ENCODE assay signal across 2 cellular contexts in the genomic region with DNA sequence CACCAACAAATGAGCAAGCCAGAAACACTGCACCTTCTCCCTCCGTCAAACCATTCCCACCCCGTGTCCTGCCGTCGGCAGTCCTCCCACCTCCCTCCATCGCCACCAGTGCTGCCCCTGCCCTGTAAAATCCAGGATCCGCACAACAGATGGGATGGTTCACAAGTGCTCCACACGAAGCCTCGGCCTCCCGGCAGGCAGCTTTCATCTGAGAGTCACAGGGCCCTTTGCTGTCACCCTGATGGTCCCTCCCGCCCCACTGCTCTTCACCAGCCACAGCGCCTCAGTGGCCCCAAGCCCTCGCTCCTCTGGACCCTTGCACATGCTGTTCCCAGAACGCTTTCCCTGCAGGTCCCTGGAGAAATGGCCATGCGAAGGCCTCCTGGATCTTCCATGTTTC.
TF ChIP-seq lines count a peak whose summit lies in the region.

No MANE protein-coding gene starts in this region.

TF ChIP-seq in WTC11, 78 proteins besides CTCF, POLR2A, EP300 and RAD21 (continues in another document):
- TF ChIP-seq, protein P1, sequence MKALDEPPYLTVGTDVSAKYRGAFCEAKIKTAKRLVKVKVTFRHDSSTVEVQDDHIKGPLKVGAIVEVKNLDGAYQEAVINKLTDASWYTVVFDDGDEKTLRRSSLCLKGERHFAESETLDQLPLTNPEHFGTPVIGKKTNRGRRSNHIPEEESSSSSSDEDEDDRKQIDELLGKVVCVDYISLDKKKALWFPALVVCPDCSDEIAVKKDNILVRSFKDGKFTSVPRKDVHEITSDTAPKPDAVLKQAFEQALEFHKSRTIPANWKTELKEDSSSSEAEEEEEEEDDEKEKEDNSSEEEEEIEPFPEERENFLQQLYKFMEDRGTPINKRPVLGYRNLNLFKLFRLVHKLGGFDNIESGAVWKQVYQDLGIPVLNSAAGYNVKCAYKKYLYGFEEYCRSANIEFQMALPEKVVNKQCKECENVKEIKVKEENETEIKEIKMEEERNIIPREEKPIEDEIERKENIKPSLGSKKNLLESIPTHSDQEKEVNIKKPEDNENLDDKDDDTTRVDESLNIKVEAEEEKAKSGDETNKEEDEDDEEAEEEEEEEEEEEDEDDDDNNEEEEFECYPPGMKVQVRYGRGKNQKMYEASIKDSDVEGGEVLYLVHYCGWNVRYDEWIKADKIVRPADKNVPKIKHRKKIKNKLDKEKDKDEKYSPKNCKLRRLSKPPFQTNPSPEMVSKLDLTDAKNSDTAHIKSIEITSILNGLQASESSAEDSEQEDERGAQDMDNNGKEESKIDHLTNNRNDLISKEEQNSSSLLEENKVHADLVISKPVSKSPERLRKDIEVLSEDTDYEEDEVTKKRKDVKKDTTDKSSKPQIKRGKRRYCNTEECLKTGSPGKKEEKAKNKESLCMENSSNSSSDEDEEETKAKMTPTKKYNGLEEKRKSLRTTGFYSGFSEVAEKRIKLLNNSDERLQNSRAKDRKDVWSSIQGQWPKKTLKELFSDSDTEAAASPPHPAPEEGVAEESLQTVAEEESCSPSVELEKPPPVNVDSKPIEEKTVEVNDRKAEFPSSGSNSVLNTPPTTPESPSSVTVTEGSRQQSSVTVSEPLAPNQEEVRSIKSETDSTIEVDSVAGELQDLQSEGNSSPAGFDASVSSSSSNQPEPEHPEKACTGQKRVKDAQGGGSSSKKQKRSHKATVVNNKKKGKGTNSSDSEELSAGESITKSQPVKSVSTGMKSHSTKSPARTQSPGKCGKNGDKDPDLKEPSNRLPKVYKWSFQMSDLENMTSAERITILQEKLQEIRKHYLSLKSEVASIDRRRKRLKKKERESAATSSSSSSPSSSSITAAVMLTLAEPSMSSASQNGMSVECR (CRISPR knock-in tag; IDR thresholded peaks at IDR 0.05; ENCODE audit: borderline replicate concordance): no peak
- TF ChIP-seq, protein P2, sequence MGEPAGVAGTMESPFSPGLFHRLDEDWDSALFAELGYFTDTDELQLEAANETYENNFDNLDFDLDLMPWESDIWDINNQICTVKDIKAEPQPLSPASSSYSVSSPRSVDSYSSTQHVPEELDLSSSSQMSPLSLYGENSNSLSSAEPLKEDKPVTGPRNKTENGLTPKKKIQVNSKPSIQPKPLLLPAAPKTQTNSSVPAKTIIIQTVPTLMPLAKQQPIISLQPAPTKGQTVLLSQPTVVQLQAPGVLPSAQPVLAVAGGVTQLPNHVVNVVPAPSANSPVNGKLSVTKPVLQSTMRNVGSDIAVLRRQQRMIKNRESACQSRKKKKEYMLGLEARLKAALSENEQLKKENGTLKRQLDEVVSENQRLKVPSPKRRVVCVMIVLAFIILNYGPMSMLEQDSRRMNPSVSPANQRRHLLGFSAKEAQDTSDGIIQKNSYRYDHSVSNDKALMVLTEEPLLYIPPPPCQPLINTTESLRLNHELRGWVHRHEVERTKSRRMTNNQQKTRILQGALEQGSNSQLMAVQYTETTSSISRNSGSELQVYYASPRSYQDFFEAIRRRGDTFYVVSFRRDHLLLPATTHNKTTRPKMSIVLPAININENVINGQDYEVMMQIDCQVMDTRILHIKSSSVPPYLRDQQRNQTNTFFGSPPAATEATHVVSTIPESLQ (CRISPR knock-in tag; IDR thresholded peaks at IDR 0.05): no peak
- TF ChIP-seq ZNF423 (CRISPR knock-in tag; IDR thresholded peaks at IDR 0.05): no peak
- TF ChIP-seq ZNF219 (CRISPR knock-in tag; IDR thresholded peaks at IDR 0.05; ENCODE audit: borderline replicate concordance): no peak
- TF ChIP-seq TCF7 (CRISPR knock-in tag; IDR thresholded peaks at IDR 0.05; ENCODE audit: low read depth): no peak
- TF ChIP-seq, protein P3, sequence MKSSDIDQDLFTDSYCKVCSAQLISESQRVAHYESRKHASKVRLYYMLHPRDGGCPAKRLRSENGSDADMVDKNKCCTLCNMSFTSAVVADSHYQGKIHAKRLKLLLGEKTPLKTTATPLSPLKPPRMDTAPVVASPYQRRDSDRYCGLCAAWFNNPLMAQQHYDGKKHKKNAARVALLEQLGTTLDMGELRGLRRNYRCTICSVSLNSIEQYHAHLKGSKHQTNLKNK (CRISPR knock-in tag; IDR thresholded peaks at IDR 0.05): no peak
- TF ChIP-seq CDX4 (CRISPR knock-in tag; IDR thresholded peaks at IDR 0.05; ENCODE audit: borderline replicate concordance): no peak
- TF ChIP-seq EMX1 (CRISPR knock-in tag; IDR thresholded peaks at IDR 0.05): no peak
- no peak for TF ChIP-seq PRDM15 (CRISPR knock-in tag; IDR thresholded peaks at IDR 0.05)
- no peak for TF ChIP-seq ATF1 (CRISPR knock-in tag; IDR thresholded peaks at IDR 0.05)
- no peak for TF ChIP-seq NFYB (CRISPR knock-in tag; conservative IDR thresholded peaks at IDR 0.05; ENCODE audit: low read depth)

TF ChIP-seq in GM23338, 12 proteins besides CTCF, POLR2A, EP300 and RAD21 (continued from another document):
- TF ChIP-seq, protein P4, sequence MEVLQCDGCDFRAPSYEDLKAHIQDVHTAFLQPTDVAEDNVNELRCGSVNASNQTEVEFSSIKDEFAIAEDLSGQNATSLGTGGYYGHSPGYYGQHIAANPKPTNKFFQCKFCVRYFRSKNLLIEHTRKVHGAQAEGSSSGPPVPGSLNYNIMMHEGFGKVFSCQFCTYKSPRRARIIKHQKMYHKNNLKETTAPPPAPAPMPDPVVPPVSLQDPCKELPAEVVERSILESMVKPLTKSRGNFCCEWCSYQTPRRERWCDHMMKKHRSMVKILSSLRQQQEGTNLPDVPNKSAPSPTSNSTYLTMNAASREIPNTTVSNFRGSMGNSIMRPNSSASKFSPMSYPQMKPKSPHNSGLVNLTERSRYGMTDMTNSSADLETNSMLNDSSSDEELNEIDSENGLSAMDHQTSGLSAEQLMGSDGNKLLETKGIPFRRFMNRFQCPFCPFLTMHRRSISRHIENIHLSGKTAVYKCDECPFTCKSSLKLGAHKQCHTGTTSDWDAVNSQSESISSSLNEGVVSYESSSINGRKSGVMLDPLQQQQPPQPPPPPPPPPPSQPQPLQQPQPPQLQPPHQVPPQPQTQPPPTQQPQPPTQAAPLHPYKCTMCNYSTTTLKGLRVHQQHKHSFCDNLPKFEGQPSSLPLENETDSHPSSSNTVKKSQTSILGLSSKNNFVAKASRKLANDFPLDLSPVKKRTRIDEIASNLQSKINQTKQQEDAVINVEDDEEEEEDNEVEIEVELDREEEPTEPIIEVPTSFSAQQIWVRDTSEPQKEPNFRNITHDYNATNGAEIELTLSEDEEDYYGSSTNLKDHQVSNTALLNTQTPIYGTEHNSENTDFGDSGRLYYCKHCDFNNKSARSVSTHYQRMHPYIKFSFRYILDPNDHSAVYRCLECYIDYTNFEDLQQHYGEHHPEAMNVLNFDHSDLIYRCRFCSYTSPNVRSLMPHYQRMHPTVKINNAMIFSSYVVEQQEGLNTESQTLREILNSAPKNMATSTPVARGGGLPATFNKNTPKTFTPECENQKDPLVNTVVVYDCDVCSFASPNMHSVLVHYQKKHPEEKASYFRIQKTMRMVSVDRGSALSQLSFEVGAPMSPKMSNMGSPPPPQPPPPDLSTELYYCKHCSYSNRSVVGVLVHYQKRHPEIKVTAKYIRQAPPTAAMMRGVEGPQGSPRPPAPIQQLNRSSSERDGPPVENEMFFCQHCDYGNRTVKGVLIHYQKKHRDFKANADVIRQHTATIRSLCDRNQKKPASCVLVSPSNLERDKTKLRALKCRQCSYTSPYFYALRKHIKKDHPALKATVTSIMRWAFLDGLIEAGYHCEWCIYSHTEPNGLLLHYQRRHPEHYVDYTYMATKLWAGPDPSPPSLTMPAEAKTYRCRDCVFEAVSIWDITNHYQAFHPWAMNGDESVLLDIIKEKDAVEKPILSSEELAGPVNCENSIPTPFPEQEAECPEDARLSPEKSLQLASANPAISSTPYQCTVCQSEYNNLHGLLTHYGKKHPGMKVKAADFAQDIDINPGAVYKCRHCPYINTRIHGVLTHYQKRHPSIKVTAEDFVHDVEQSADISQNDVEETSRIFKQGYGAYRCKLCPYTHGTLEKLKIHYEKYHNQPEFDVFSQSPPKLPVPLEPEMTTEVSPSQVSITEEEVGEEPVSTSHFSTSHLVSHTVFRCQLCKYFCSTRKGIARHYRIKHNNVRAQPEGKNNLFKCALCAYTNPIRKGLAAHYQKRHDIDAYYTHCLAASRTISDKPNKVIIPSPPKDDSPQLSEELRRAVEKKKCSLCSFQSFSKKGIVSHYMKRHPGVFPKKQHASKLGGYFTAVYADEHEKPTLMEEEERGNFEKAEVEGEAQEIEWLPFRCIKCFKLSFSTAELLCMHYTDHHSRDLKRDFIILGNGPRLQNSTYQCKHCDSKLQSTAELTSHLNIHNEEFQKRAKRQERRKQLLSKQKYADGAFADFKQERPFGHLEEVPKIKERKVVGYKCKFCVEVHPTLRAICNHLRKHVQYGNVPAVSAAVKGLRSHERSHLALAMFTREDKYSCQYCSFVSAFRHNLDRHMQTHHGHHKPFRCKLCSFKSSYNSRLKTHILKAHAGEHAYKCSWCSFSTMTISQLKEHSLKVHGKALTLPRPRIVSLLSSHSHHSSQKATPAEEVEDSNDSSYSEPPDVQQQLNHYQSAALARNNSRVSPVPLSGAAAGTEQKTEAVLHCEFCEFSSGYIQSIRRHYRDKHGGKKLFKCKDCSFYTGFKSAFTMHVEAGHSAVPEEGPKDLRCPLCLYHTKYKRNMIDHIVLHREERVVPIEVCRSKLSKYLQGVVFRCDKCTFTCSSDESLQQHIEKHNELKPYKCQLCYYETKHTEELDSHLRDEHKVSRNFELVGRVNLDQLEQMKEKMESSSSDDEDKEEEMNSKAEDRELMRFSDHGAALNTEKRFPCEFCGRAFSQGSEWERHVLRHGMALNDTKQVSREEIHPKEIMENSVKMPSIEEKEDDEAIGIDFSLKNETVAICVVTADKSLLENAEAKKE (CRISPR knock-in tag; IDR thresholded peaks at IDR 0.05): no peak
- TF ChIP-seq EZH2phosphoT487 (IDR thresholded peaks at IDR 0.05; ENCODE audit: unreplicated experiment) (no peak), EZH2 (IDR thresholded peaks at IDR 0.05; ENCODE audit: low read depth, unreplicated experiment) (no peak), JUNB (IDR thresholded peaks at IDR 0.05; ENCODE audit: unreplicated experiment) (no peak), CREB1 (CRISPR knock-in tag; IDR thresholded peaks at IDR 0.05; ENCODE audit: low read depth) (no peak)
- TF ChIP-seq, protein P5, sequence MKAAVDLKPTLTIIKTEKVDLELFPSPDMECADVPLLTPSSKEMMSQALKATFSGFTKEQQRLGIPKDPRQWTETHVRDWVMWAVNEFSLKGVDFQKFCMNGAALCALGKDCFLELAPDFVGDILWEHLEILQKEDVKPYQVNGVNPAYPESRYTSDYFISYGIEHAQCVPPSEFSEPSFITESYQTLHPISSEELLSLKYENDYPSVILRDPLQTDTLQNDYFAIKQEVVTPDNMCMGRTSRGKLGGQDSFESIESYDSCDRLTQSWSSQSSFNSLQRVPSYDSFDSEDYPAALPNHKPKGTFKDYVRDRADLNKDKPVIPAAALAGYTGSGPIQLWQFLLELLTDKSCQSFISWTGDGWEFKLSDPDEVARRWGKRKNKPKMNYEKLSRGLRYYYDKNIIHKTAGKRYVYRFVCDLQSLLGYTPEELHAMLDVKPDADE (IDR thresholded peaks at IDR 0.05): no peak
